ENCODE assay signal across 27 cellular contexts in genomic region chr5:177179431-177179830, GRCh38.
"Had no signal": no experiment of that assay in that cellular context is flagged by ENCODE, and none has a peak within 500 bp of the region (broad histone marks: within the 10 kb centered on the region; RNA-seq: fewer than 3 reads in every experiment).

No MANE protein-coding gene starts in this region.

- ATAC-seq: activated CD8-positive, alpha-beta T cell treated with anti-CD3 and anti-CD28 coated beads, Interleukin-2, amount 10 ng/mL, durations not matched to agents 7 days and 5 days; activated T-cell treated with anti-CD3 and anti-CD28 coated beads, Interleukin-2, amount 50 U/mL, for 72 hours; Panc1; SK-N-SH treated with all-trans-retinoic acid at 6 μM for 48 hours had no signal

- H3K27me3 ChIP-seq: brain microvascular endothelial cell, SJSA1 had no signal

- DNase-seq: activated CD4-positive, alpha-beta T cell treated with anti-CD3 and anti-CD28 coated beads for 48 hours; activated CD4-positive, alpha-beta T cell treated with anti-CD3 and anti-CD28 coated beads, Interleukin-2, amount 50 U/mL, for 4 hours; activated CD4-positive, CD25-positive, alpha-beta regulatory T cell treated with anti-CD3 and anti-CD28 coated beads, Interleukin-2, amount 50 U/mL, for 72 hours; activated CD8-positive, alpha-beta T cell treated with anti-CD3 and anti-CD28 coated beads, Interleukin-2, amount 10 ng/mL, durations not matched to agents 7 days and 5 days; activated gamma-delta T cell treated with Interleukin-2 at 50 U/mL for 16 hours; activated naive CD4-positive, alpha-beta T cell treated with anti-CD3 and anti-CD28 coated beads, Interleukin-2, amount 10 ng/mL, durations not matched to agents 7 days and 5 days; activated naive CD8-positive, alpha-beta T cell treated with anti-CD3 and anti-CD28 coated beads for 36 hours; activated T-cell treated with anti-CD3 and anti-CD28 coated beads, Interleukin-2, amount 50 U/mL, for 72 hours; brain microvascular endothelial cell; IMR-90; KBM-7; NCI-H1092; NCI-H1417 treated with DMSO at 0.1 percent for 48 hours; NCI-H1694; NCI-H2029; NCI-H345; NCI-H510A treated with DMSO at 0.1 percent for 48 hours; NCI-H69; NK-92 treated with Interleukin-12 subunit alpha and Interleukin-12 subunit beta, amount 100 ng/mL, for 24 hours; OCI-M1; Right ventricle myocardium superior; RPMI8226 had no signal

- H3K4me1 ChIP-seq: SJSA1 had no signal

- H3K27ac ChIP-seq: brain microvascular endothelial cell, SJSA1 had no signal

- H3K4me3 ChIP-seq: SJSA1 had no signal

- H3K9me3 Mint-ChIP-seq: activated naive CD4-positive, alpha-beta T cell treated with anti-CD3 and anti-CD28 coated beads, Interleukin-2, amount 10 ng/mL, durations not matched to agents 7 days and 5 days; activated naive CD8-positive, alpha-beta T cell treated with anti-CD3 and anti-CD28 coated beads for 36 hours; activated T-cell treated with anti-CD3 and anti-CD28 coated beads, Interleukin-2, amount 50 U/mL, for 72 hours; activated T-helper 2 cell treated with anti-CD3 and anti-CD28 coated beads, Interferon-gamma antibody, Interleukin-2, Interleukin-4, amounts not matched to agents 10 μg/mL and 5 μg/mL and 100 μg/mL, durations not matched to agents 14 hours and 24 hours and 36 hours; T-helper 1 cell treated with Interleukin-12 subunit alpha and Interleukin-12 subunit beta and Interleukin-4 antibody, amounts not matched to agents 30 μg/mL and 1 μg/mL, for 36 hours had no signal

- H3K27me3 Mint-ChIP-seq: activated naive CD4-positive, alpha-beta T cell treated with anti-CD3 and anti-CD28 coated beads, Interleukin-2, amount 10 ng/mL, durations not matched to agents 7 days and 5 days; activated naive CD8-positive, alpha-beta T cell treated with anti-CD3 and anti-CD28 coated beads for 36 hours had no signal

- H3K36me3 ChIP-seq: SJSA1 had no signal

- H3K4me3 Mint-ChIP-seq: activated CD8-positive, alpha-beta T cell treated with anti-CD3 and anti-CD28 coated beads, Interleukin-2, amount 10 ng/mL, durations not matched to agents 7 days and 5 days; activated naive CD4-positive, alpha-beta T cell treated with anti-CD3 and anti-CD28 coated beads, Interleukin-2, amount 10 ng/mL, durations not matched to agents 7 days and 5 days; activated naive CD8-positive, alpha-beta T cell treated with anti-CD3 and anti-CD28 coated beads for 36 hours; activated T-cell treated with anti-CD3 and anti-CD28 coated beads, Interleukin-2, amount 50 U/mL, for 72 hours; T-helper 1 cell treated with Interleukin-12 subunit alpha and Interleukin-12 subunit beta and Interleukin-4 antibody, amounts not matched to agents 30 μg/mL and 1 μg/mL, for 36 hours had no signal

- H3K27ac Mint-ChIP-seq: activated CD8-positive, alpha-beta T cell treated with anti-CD3 and anti-CD28 coated beads, Interleukin-2, amount 10 ng/mL, durations not matched to agents 7 days and 5 days; activated naive CD4-positive, alpha-beta T cell treated with anti-CD3 and anti-CD28 coated beads, Interleukin-2, amount 10 ng/mL, durations not matched to agents 7 days and 5 days; activated naive CD8-positive, alpha-beta T cell treated with anti-CD3 and anti-CD28 coated beads for 36 hours; activated T-helper 2 cell treated with anti-CD3 and anti-CD28 coated beads, Interferon-gamma antibody, Interleukin-2, Interleukin-4, amounts not matched to agents 10 μg/mL and 5 μg/mL and 100 μg/mL, durations not matched to agents 14 hours and 24 hours and 36 hours; T-helper 1 cell treated with Interleukin-12 subunit alpha and Interleukin-12 subunit beta and Interleukin-4 antibody, amounts not matched to agents 30 μg/mL and 1 μg/mL, for 36 hours had no signal

- H3K9me3 ChIP-seq: SJSA1 had no signal
